Comparison of ENCODE assay signal across 8 cellular contexts in genomic region chr1:235067396-235068154, GRCh38.
A peak's percentile ranks its signal among the peaks of the same experiment; 100 is the strongest.
DNase-seq lines count a peak whose midpoint lies in the region; ATAC-seq and TF ChIP-seq lines count a peak whose summit lies in the region.

No MANE protein-coding gene starts in this region.

- H3K9me3 ChIP-seq in lung (ENCODE audit: control insufficient read depth in 2 of 2, insufficient read depth in 1 of 2, low read length in 1 of 2): no peaks in the 10 kb centered on the region
- no peaks in the 10 kb centered on the region for H3K9me3 ChIP-seq in thyroid gland
- H3K9me3 ChIP-seq in OCI-LY7 (ENCODE audit: low read length): no peaks in the 10 kb centered on the region

- 45% methylated on average over 12 of the region's 12 CpGs for WGBS in lung, 2 donors
- WGBS in thyroid gland, 2 donors: 29 to 33% methylated on average over 10 to 12 of the region's 12 CpGs

- no peaks in the 10 kb centered on the region for H4K20me1 ChIP-seq in OCI-LY7 (ENCODE audit: insufficient read depth, low read length)

- H3K9me2 ChIP-seq in OCI-LY7 (ENCODE audit: insufficient read depth, low read length): no peaks in the 10 kb centered on the region

- ATAC-seq in lung (ENCODE audit: insufficient read depth, low FRiP score) (peak; percentile 83), GM18519 (IDR thresholded peaks at IDR 0.05; ENCODE audit: low FRiP score, unreplicated experiment) (no peak)

- POLR2A ChIA-PET in OCI-LY7 (lab: Charles Lee): no interaction called here

- no peak overlapping the region for H3K4me2 ChIP-seq in OCI-LY7 (ENCODE audit: low read length)

- H3K27me3 ChIP-seq in lung (ENCODE audit: control insufficient read depth, insufficient read depth) (no peaks in the 10 kb centered on the region), thyroid gland (no peaks in the 10 kb centered on the region)

- TF ChIP-seq CTCF in lung (IDR thresholded peaks at IDR 0.05; ENCODE audit: control extremely low read depth, extremely low read depth) (no peak), thyroid gland (IDR thresholded peaks at IDR 0.05) (no peak), OCI-LY7 (conservative IDR thresholded peaks at IDR 0.05; ENCODE audit: low read length) (no peak)

- H3K27ac ChIP-seq in caudate nucleus (ENCODE audit: low read depth, low read length) (no peak overlapping the region), lung (ENCODE audit: low read depth in 1 of 2, low read length in 1 of 2) (peak overlapping the region; percentile 69), thyroid gland (peak overlapping the region; percentile 83 to 92 (median 89)), OCI-LY7 (ENCODE audit: low read depth, low read length, poor library complexity, severe bottlenecking) (no peak overlapping the region)

- CTCF ChIA-PET in OCI-LY7 (lab: Charles Lee; ENCODE audit: unreplicated experiment): no interaction called here

- no peaks in the 10 kb centered on the region for H3K79me2 ChIP-seq in OCI-LY7 (ENCODE audit: insufficient read depth, low read depth, low read length)

- no TSS peak for BruUV-seq in OCI-LY7 (replicated peaks; lab: Mats Ljungman, UMichigan)

- H2AFZ ChIP-seq in OCI-LY7 (ENCODE audit: low read length): no peak overlapping the region

- H3K4me1 ChIP-seq in lung (ENCODE audit: control insufficient read depth in 2 of 2, insufficient read depth in 2 of 2, low read length in 2 of 2) (peaks cover 3 to 32% of the 10 kb centered on the region in 2 donors), thyroid gland (peaks cover 35 to 53% of the 10 kb centered on the region in 2 donors), OCI-LY7 (ENCODE audit: insufficient read depth, low read length, poor library complexity, severe bottlenecking) (peaks cover 22% of the 10 kb centered on the region)

- intact Hi-C loops in thyroid gland (cut with DNase I): no loop called here
- intact Hi-C loops in OCI-LY7 (cut with micrococcal nuclease; ENCODE audit: unreplicated experiment): no loop called here

- TF ChIP-seq POLR2A in thyroid gland (IDR thresholded peaks at IDR 0.05): peak in 1 of 2 donors; percentile 63

- H3K4me3 ChIP-seq in lung (no peak overlapping the region), thyroid gland (replicated peaks in 1 of 3) (no peak overlapping the region), OCI-LY7 (ENCODE audit: low read depth, low read length, poor library complexity, severe bottlenecking) (no peak overlapping the region)

- H3K36me3 ChIP-seq in lung (ENCODE audit: control insufficient read depth in 2 of 2, insufficient read depth in 2 of 2, low read length in 2 of 2) (no peaks in the 10 kb centered on the region), thyroid gland (no peaks in the 10 kb centered on the region), OCI-LY7 (ENCODE audit: insufficient read depth, low read length) (no peaks in the 10 kb centered on the region)

- peak; percentile 62 for DNase-seq in activated CD4-positive, alpha-beta T cell treated with anti-CD3 and anti-CD28 coated beads for 48 hours
- DNase-seq in activated CD4-positive, alpha-beta T cell treated with anti-CD3 and anti-CD28 coated beads for 1 hour: no peak
- DNase-seq in NCI-H460 (ENCODE audit: extremely low read depth, low read depth) (peak; percentile 52), caudate nucleus (lab: John Stamatoyannopoulos, UW) (peak in 40 of 61 donors; percentile 2 to 72 (median 26)), lung (ENCODE audit: low spot score) (peak; percentile 91), thyroid gland (peak; percentile 92 to 93), OCI-LY7 (ENCODE audit: low spot score) (no peak)

Comparison
In these comparisons a context has a peak if more than half of its experiments do, and no peak if none do; other contexts are left out.
1. DNase-seq: peak in activated CD4-positive, alpha-beta T cell treated with anti-CD3 and anti-CD28 coated beads for 48 hours (single experiment), NCI-H460 (single experiment), caudate nucleus (40 of 61), lung (single experiment) and thyroid gland (2 of 2); none in activated CD4-positive, alpha-beta T cell treated with anti-CD3 and anti-CD28 coated beads for 1 hour (single experiment) and OCI-LY7 (single experiment).
2. H3K27ac ChIP-seq: peak in lung (2 of 2) and thyroid gland (3 of 3); none in caudate nucleus (single experiment) and OCI-LY7 (single experiment).